In the genomic region with DNA sequence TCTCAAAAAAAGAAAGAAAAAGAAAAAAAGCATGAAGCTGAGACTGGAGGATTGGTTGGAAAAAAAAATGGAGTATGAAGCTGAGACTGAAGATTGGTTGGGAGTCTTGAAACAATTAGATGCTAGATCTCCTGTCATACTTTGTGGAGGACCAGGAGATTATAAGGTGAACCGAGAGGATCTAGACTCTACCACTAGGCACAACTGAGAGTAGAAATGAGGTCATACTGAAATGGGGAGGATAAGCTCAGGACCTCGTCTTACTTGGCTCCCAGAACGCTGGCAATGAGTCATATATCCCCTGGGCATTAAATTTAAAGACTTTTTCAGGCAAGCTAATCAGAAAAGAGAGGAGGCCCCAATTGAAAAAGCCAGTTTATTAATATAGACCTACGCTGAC, we compare ENCODE assay signal across 10 cellular contexts. TPM values are rescaled to one million over a fixed set of nuclear protein-coding genes. Genes with fewer than 3 reads are reported as not detected.
DNase-seq lines count a peak whose midpoint lies in the region; TF ChIP-seq lines count a peak whose summit lies in the region.
"Had no signal": no experiment of that assay in that cellular context is flagged by ENCODE, and none has a peak within 500 bp of the region (broad histone marks: within the 10 kb centered on the region; RNA-seq: fewer than 3 reads in every experiment).

No MANE protein-coding gene starts in this region.

- H3K4me1 ChIP-seq in HUES64 (ENCODE audit: insufficient read depth, low read length) (peaks cover 25% of the 10 kb centered on the region), smooth muscle cell (ENCODE audit: low read depth) (peaks cover 16% of the 10 kb centered on the region)

- H3K27ac ChIP-seq in HUES64 (ENCODE audit: low read depth, low read length) (no peak overlapping the region), smooth muscle cell (ENCODE audit: low read depth) (peak overlapping the region; percentile 40)

- peak; percentile 45 for DNase-seq in DMS 273 (lab: John Stamatoyannopoulos, UW; ENCODE audit: unreplicated experiment)
- DNase-seq in DMS 273 treated with DMSO at 0.1 percent for 48 hours (lab: John Stamatoyannopoulos, UW) = no peak
- peak; percentile 88 to 95 for DNase-seq in cardiac fibroblast (ENCODE audit: low read depth in 2 of 2)
- DNase-seq in smooth muscle cell (lab: John Stamatoyannopoulos, UW; ENCODE audit: unreplicated experiment) = no peak
- no peak for DNase-seq in cerebellar nuclear complex (lab: John Stamatoyannopoulos, UW)
- no peak for DNase-seq in NCI-H345 treated with DMSO at 0.1 percent for 48 hours (lab: John Stamatoyannopoulos, UW; ENCODE audit: unreplicated experiment)
- no peak for DNase-seq in activated naive CD4-positive, alpha-beta T cell (lab: John Stamatoyannopoulos, UW)
- DNase-seq: 8988T, NCI-H187 had no signal

- H3F3A ChIP-seq in smooth muscle cell (ENCODE audit: low read depth) = peaks cover 5% of the 10 kb centered on the region

- H3K4me3 ChIP-seq in HUES64 (ENCODE audit: low read length) (no peak overlapping the region), cardiac fibroblast (replicated peaks in 1 of 2; ENCODE audit: low read depth in 2 of 2, low read length in 2 of 2) (no peak overlapping the region), smooth muscle cell (no peak overlapping the region)

- H3K9me3 ChIP-seq in HUES64 (ENCODE audit: insufficient read depth, low read depth, low read length) (no peaks in the 10 kb centered on the region), smooth muscle cell (replicated peaks; ENCODE audit: low read depth) (no peaks in the 10 kb centered on the region)

- H3K36me3 ChIP-seq in HUES64 (ENCODE audit: insufficient read depth, low read length) = no peaks in the 10 kb centered on the region
- H3K36me3 ChIP-seq in smooth muscle cell (ENCODE audit: low read depth) = no peaks in the 10 kb centered on the region

- peak; percentile 21 for TF ChIP-seq CTCF in cardiac fibroblast (IDR thresholded peaks at IDR 0.05; ENCODE audit: low read depth, low read length)
- no peak for TF ChIP-seq CTCF in smooth muscle cell (IDR thresholded peaks at IDR 0.05; ENCODE audit: borderline replicate concordance, insufficient read depth, poor library complexity, severe bottlenecking)

- H4K20me1 ChIP-seq in smooth muscle cell (ENCODE audit: low read depth) = no peaks in the 10 kb centered on the region

- no peak overlapping the region for H3K4me2 ChIP-seq in smooth muscle cell

- no peak overlapping the region for H2AFZ ChIP-seq in smooth muscle cell (ENCODE audit: low read depth)

- peaks cover 12% of the 10 kb centered on the region for H3K79me2 ChIP-seq in smooth muscle cell (ENCODE audit: low read depth)

- H3K27me3 ChIP-seq in HUES64 (ENCODE audit: insufficient read depth, low read length) (no peaks in the 10 kb centered on the region), smooth muscle cell (ENCODE audit: low read depth) (no peaks in the 10 kb centered on the region)

- H3K9ac ChIP-seq in HUES64 (ENCODE audit: low read depth, low read length) (peak overlapping the region; percentile 16; the same call in 1 of the 2 replicates), smooth muscle cell (ENCODE audit: low read depth) (no peak overlapping the region)

- 89% methylated on average over 4 of the region's 4 CpGs for WGBS in HUES64
- 19% methylated on average over 4 of the region's 4 CpGs for WGBS in smooth muscle cell (ENCODE audit: low lambda C conversion rate)

RNA-seq across cellular contexts. Expression of a gene that starts 3.3 kb away (rescaled TPM):
- 39.3 TPM for polyA plus RNA-seq in HUES64 (2013, experiment 1 of 2)
- polyA plus RNA-seq in HUES64 (2013, experiment 2 of 2) = 36.8 TPM
- total RNA-seq in smooth muscle cell = 11.5 and 16.0 TPM in 2 replicates
- 7.1 and 8.3 TPM in 2 replicates for polyA plus RNA-seq in smooth muscle cell

Comparison
In these comparisons a context has a peak if more than half of its experiments do, and no peak if none do; other contexts are left out.
1. DNase-seq: peak in DMS 273 (single experiment) and cardiac fibroblast (2 of 2); none in DMS 273 treated with DMSO at 0.1 percent for 48 hours (single experiment), smooth muscle cell (single experiment), cerebellar nuclear complex (0 of 2), NCI-H345 treated with DMSO at 0.1 percent for 48 hours (single experiment) and activated naive CD4-positive, alpha-beta T cell (0 of 4).